ENCODE assay signal across 1 cellular context in genomic region chr5:140725799-140726471, GRCh38.
TF ChIP-seq lines count a peak whose summit lies in the region.

No MANE protein-coding gene starts in this region.

TF ChIP-seq in HEK293, 187 proteins besides CTCF, POLR2A, EP300 and RAD21 (continued from another document and continues in another):
- TF ChIP-seq, protein P1, sequence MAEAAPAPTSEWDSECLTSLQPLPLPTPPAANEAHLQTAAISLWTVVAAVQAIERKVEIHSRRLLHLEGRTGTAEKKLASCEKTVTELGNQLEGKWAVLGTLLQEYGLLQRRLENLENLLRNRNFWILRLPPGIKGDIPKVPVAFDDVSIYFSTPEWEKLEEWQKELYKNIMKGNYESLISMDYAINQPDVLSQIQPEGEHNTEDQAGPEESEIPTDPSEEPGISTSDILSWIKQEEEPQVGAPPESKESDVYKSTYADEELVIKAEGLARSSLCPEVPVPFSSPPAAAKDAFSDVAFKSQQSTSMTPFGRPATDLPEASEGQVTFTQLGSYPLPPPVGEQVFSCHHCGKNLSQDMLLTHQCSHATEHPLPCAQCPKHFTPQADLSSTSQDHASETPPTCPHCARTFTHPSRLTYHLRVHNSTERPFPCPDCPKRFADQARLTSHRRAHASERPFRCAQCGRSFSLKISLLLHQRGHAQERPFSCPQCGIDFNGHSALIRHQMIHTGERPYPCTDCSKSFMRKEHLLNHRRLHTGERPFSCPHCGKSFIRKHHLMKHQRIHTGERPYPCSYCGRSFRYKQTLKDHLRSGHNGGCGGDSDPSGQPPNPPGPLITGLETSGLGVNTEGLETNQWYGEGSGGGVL (tag by site-specific recombination; IDR thresholded peaks at IDR 0.05): no peak
- TF ChIP-seq ZNF624 (tag by site-specific recombination; IDR thresholded peaks at IDR 0.05) (no peak), ZNF843 (tag by site-specific recombination; IDR thresholded peaks at IDR 0.05) (0 out of 2 replicates have a peak, but pooled peaks have one; percentile 74), ZNF426 (tag by site-specific recombination; IDR thresholded peaks at IDR 0.05) (no peak), ZNF596 (tag by site-specific recombination; IDR thresholded peaks at IDR 0.05) (no peak), ZNF112 (tag by site-specific recombination; IDR thresholded peaks at IDR 0.05) (no peak), SCRT2 (tag by site-specific recombination; IDR thresholded peaks at IDR 0.05) (peak; percentile 30; the same call in 1 of the 2 replicates), ZNF248 (tag by site-specific recombination; IDR thresholded peaks at IDR 0.05) (no peak), ZBTB10 (tag by site-specific recombination; IDR thresholded peaks at IDR 0.05) (no peak), YY1 (tag by site-specific recombination; IDR thresholded peaks at IDR 0.05) (peak; percentile 74; the same call in 1 of the 2 replicates), ZNF510 (tag by site-specific recombination; IDR thresholded peaks at IDR 0.05; ENCODE audit: insufficient replicate concordance) (peak; percentile 47), ZNF266 (tag by site-specific recombination; IDR thresholded peaks at IDR 0.05; ENCODE audit: low read depth) (no peak), ZNF549 (tag by site-specific recombination; IDR thresholded peaks at IDR 0.05) (no peak), GLI4 (tag by site-specific recombination; IDR thresholded peaks at IDR 0.05) (no peak), ZNF768 (tag by site-specific recombination; IDR thresholded peaks at IDR 0.05) (no peak), RBAK (tag by site-specific recombination; IDR thresholded peaks at IDR 0.05) (no peak; the same call in 1 of the 2 replicates), HOXC10 (CRISPR knock-in tag; IDR thresholded peaks at IDR 0.05) (no peak), ZNF148 (tag by site-specific recombination; IDR thresholded peaks at IDR 0.05; ENCODE audit: borderline replicate concordance) (0 out of 2 replicates have a peak, but pooled peaks have one; percentile 26), GLIS2 (tag by site-specific recombination; IDR thresholded peaks at IDR 0.05) (no peak), ZNF416 (tag by site-specific recombination; IDR thresholded peaks at IDR 0.05) (no peak), ZNF335 (tag by site-specific recombination; conservative IDR thresholded peaks at IDR 0.05) (peak; percentile 49; the same call in 1 of the 2 replicates), ZNF18 (tag by site-specific recombination; IDR thresholded peaks at IDR 0.05) (no peak), OSR2 (tag by site-specific recombination; IDR thresholded peaks at IDR 0.05) (no peak), ZBTB49 (tag by site-specific recombination; IDR thresholded peaks at IDR 0.05; ENCODE audit: low read depth) (no peak), ZNF239 (tag by site-specific recombination; IDR thresholded peaks at IDR 0.05) (no peak; the same call in 1 of the 2 replicates), ZNF501 (tag by site-specific recombination; IDR thresholded peaks at IDR 0.05) (peak; percentile 93; the same call in 1 of the 2 replicates), SETDB1 (IDR thresholded peaks at IDR 0.05; ENCODE audit: insufficient read length, low read length) (no peak), REST (tag by site-specific recombination; IDR thresholded peaks at IDR 0.05) (peak; percentile 95), ZNF473 (tag by site-specific recombination; IDR thresholded peaks at IDR 0.05) (no peak), ZNF169 (tag by site-specific recombination; IDR thresholded peaks at IDR 0.05) (no peak), ZNF114 (tag by site-specific recombination; IDR thresholded peaks at IDR 0.05) (no peak), TSHZ1 (tag by site-specific recombination; IDR thresholded peaks at IDR 0.05; ENCODE audit: borderline replicate concordance) (peak; percentile 77; the same call in 1 of the 2 replicates), ZNF514 (tag by site-specific recombination; IDR thresholded peaks at IDR 0.05) (no peak), ZNF341 (tag by site-specific recombination; IDR thresholded peaks at IDR 0.05; ENCODE audit: low read depth) (peak; percentile 69)
- TF ChIP-seq, protein P2, sequence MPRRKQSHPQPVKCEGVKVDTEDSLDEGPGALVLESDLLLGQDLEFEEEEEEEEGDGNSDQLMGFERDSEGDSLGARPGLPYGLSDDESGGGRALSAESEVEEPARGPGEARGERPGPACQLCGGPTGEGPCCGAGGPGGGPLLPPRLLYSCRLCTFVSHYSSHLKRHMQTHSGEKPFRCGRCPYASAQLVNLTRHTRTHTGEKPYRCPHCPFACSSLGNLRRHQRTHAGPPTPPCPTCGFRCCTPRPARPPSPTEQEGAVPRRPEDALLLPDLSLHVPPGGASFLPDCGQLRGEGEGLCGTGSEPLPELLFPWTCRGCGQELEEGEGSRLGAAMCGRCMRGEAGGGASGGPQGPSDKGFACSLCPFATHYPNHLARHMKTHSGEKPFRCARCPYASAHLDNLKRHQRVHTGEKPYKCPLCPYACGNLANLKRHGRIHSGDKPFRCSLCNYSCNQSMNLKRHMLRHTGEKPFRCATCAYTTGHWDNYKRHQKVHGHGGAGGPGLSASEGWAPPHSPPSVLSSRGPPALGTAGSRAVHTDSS (tag by site-specific recombination; IDR thresholded peaks at IDR 0.05): peak; percentile 60; the same call in 1 of the 2 replicates
- TF ChIP-seq, protein P3, sequence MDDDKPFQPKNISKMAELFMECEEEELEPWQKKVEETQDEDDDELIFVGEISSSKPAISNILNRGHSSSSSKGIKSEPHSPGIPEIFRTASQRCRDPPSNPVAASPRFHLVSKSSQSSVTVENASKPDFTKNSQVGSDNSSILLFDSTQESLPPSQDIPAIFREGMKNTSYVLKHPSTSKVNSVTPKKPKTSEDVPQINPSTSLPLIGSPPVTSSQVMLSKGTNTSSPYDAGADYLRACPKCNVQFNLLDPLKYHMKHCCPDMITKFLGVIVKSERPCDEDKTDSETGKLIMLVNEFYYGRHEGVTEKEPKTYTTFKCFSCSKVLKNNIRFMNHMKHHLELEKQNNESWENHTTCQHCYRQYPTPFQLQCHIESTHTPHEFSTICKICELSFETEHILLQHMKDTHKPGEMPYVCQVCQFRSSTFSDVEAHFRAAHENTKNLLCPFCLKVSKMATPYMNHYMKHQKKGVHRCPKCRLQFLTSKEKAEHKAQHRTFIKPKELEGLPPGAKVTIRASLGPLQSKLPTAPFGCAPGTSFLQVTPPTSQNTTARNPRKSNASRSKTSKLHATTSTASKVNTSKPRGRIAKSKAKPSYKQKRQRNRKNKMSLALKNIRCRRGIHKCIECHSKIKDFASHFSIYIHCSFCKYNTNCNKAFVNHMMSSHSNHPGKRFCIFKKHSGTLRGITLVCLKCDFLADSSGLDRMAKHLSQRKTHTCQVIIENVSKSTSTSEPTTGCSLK (tag by site-specific recombination; IDR thresholded peaks at IDR 0.05): no peak
